Comparison of ENCODE assay signal across 8 cellular contexts in genomic region chr1:1398677-1399186, GRCh38. TPM values are rescaled to one million over a fixed set of nuclear protein-coding genes. Genes with fewer than 3 reads are reported as not detected.
DNase-seq lines count a peak whose midpoint lies in the region; ATAC-seq and TF ChIP-seq lines count a peak whose summit lies in the region.

No MANE protein-coding gene starts in this region.

- H3K4me3 ChIP-seq in Caco-2 (ENCODE audit: low read depth, low read length) = peak overlapping the region; percentile 94
- H3K4me3 ChIP-seq in RWPE2 (ENCODE audit: severe bottlenecking) = peak overlapping the region; percentile 73
- peak overlapping the region; percentile 91 to 99 (median 97) for H3K4me3 ChIP-seq in esophagus squamous epithelium
- H3K4me3 ChIP-seq in prostate gland = peak overlapping the region; percentile 92 to 96

- TF ChIP-seq CTCF in Caco-2 (IDR thresholded peaks at IDR 0.05; ENCODE audit: insufficient read depth in 1 of 2, low read depth in 1 of 2, low read length in 1 of 2, severe bottlenecking in 1 of 2, unreplicated experiment in 1 of 2) (no peak), H9 (conservative IDR thresholded peaks at IDR 0.05) (no peak), RWPE2 (IDR thresholded peaks at IDR 0.05; ENCODE audit: poor library complexity, severe bottlenecking) (no peak), esophagus squamous epithelium (IDR thresholded peaks at IDR 0.05) (no peak), prostate gland (IDR thresholded peaks at IDR 0.05) (no peak)

- intact Hi-C loops in Caco-2 (cut with micrococcal nuclease; ENCODE audit: unreplicated experiment) (loop anchor here (2.0 to 5.0 kb wide), 2 partner anchors 34 to 42 kb away; no protein-coding TSS in a partner anchor), esophagus squamous epithelium (cut with DNase I) (no loop called here), prostate gland (cut with DNase I) (loop anchor here (1.0 kb wide), 1 partner anchor 23 kb away; the partner anchor contains the start of gene AURKAIP1)

- H3K56ac ChIP-seq in H9 (ENCODE audit: insufficient read length, low read depth, low read length) = no peak overlapping the region

- H3K4ac ChIP-seq in H9 (ENCODE audit: low read depth, low read length) = no peak overlapping the region

- H3K79me2 ChIP-seq in H9 (ENCODE audit: insufficient read depth, low read length) = peaks cover 8% of the 10 kb centered on the region; the same call in 1 of the 2 replicates

- no peak overlapping the region for H3T11ph ChIP-seq in H9 (ENCODE audit: low read length)

- H3K23ac ChIP-seq in H9 (ENCODE audit: insufficient read length, low read depth, low read length) = no peak overlapping the region

- peak overlapping the region; percentile 92 for H3K4me2 ChIP-seq in H9 (ENCODE audit: insufficient read depth, insufficient read length, low read length)

- no peak overlapping the region for H2AFZ ChIP-seq in H9 (ENCODE audit: low read length)

- no peaks in the 10 kb centered on the region for H3K27me3 Mint-ChIP-seq in Caco-2 (ENCODE audit: insufficient read depth, unreplicated experiment)
- peaks cover 1% of the 10 kb centered on the region; the same call in 1 of the 2 replicates for H3K27me3 Mint-ChIP-seq in H9 (ENCODE audit: low read depth)

- no TSS peak for BruUV-seq in Caco-2 (replicated peaks; lab: Mats Ljungman, UMichigan)

- no peak overlapping the region for H2BK120ac ChIP-seq in H9 (ENCODE audit: low read depth, low read length, poor library complexity, severe bottlenecking)

- H3K4me1 ChIP-seq in Caco-2 (peaks cover 22% of the 10 kb centered on the region), H9 (ENCODE audit: insufficient read depth, low read length) (no peaks in the 10 kb centered on the region), RWPE2 (ENCODE audit: insufficient read depth, poor library complexity, severe bottlenecking) (peaks cover 4% of the 10 kb centered on the region), esophagus squamous epithelium (peaks cover 22 to 66% (median 23%) of the 10 kb centered on the region in 3 donors), prostate gland (replicated peaks) (peaks cover 15% of the 10 kb centered on the region)

- DNase-seq in Caco-2 (no peak), H9 (no peak), RWPE2 (ENCODE audit: low spot score) (no peak), esophagus squamous epithelium (lab: John Stamatoyannopoulos, UW) (no peak), prostate gland (ENCODE audit: low spot score) (no peak), LoVo (ENCODE audit: low spot score) (no peak), NCI-H748 (lab: John Stamatoyannopoulos, UW; ENCODE audit: unreplicated experiment) (no peak)

- H3K27me3 ChIP-seq in Caco-2 (replicated peaks; ENCODE audit: control insufficient read depth, insufficient read depth, low read length) = no peaks in the 10 kb centered on the region
- no peaks in the 10 kb centered on the region for H3K27me3 ChIP-seq in H9 (ENCODE audit: insufficient read depth, low read length)
- no peaks in the 10 kb centered on the region for H3K27me3 ChIP-seq in RWPE2 (ENCODE audit: insufficient read depth, poor library complexity, severe bottlenecking)
- no peaks in the 10 kb centered on the region for H3K27me3 ChIP-seq in esophagus squamous epithelium
- H3K27me3 ChIP-seq in prostate gland (replicated peaks; ENCODE audit: insufficient read depth) = no peaks in the 10 kb centered on the region

- WGBS in H9 (ENCODE audit: extremely low coverage, insufficient read length, low lambda C conversion rate) = no CpG with 5 or more reads among the region's 54 CpGs
- 0% methylated on average over 14 of the region's 54 CpGs; no CpG with 5 or more reads in 1 of the 2 donors for WGBS in esophagus squamous epithelium, 2 donors
- 0% methylated on average over 17 of the region's 54 CpGs for WGBS in prostate gland

- peaks cover 12% of the 10 kb centered on the region for H3K4me1 Mint-ChIP-seq in Caco-2 (ENCODE audit: low read depth, unreplicated experiment)
- H3K4me1 Mint-ChIP-seq in H9 = peaks cover 24 to 32% of the 10 kb centered on the region in 2 experiments

- ATAC-seq in RWPE2 (ENCODE audit: low read depth) (peak; percentile 0; the same call in 1 of the 3 replicates), HG02981 (IDR thresholded peaks at IDR 0.05; ENCODE audit: unreplicated experiment) (no peak)

- H3K36me3 ChIP-seq in Caco-2 (ENCODE audit: control insufficient read depth, insufficient read depth, low read length) (peaks cover 2% of the 10 kb centered on the region; the same call in 1 of the 2 replicates), RWPE2 (ENCODE audit: low read depth) (peaks cover 71% of the 10 kb centered on the region), esophagus squamous epithelium (peaks cover under 1 to 80% (median 34%) of the 10 kb centered on the region in 3 donors), prostate gland (peaks cover 2 to 6% of the 10 kb centered on the region in 2 donors)

- no peak overlapping the region for H2BK15ac ChIP-seq in H9 (ENCODE audit: low read depth, low read length)

- no peak overlapping the region for H2AK5ac ChIP-seq in H9 (ENCODE audit: insufficient read length, low read length)

- POLR2A ChIA-PET in Caco-2 (lab: Charles Lee) = interaction anchor here (0.9 to 1.7 kb wide), 7 partner anchors 9 to 106 kb away, joined by 4 to 16 read pairs (median 6); partner anchors contain the start of genes AURKAIP1 and VWA1

- H3K27ac Mint-ChIP-seq in Caco-2 (ENCODE audit: unreplicated experiment) (peak overlapping the region; percentile 76), H9 (peak overlapping the region; percentile 84 to 93 (median 92); a peak in 5 of 7 replicates)

- peaks cover 2% of the 10 kb centered on the region for H4K20me1 ChIP-seq in H9 (ENCODE audit: control insufficient read depth, insufficient read depth, insufficient read length)

- no peak overlapping the region for H2BK20ac ChIP-seq in H9 (ENCODE audit: low read depth, low read length, poor library complexity, severe bottlenecking)

- H2BK5ac ChIP-seq in H9 (ENCODE audit: insufficient read length, low read length) = no peak overlapping the region

- H3K79me1 ChIP-seq in H9 (ENCODE audit: insufficient read depth, low read depth, low read length, poor library complexity, severe bottlenecking) = peaks cover 12% of the 10 kb centered on the region

- H3K4me3 Mint-ChIP-seq in Caco-2 (ENCODE audit: unreplicated experiment) (peak overlapping the region; percentile 86), H9 (peak overlapping the region; percentile 90)

- H3K27ac ChIP-seq in H9 (ENCODE audit: insufficient read length, low read depth, low read length) (no peak overlapping the region), RWPE2 (ENCODE audit: poor library complexity, severe bottlenecking) (peak overlapping the region; percentile 66), esophagus squamous epithelium (peak overlapping the region; percentile 88 to 94 (median 92)), prostate gland (peak overlapping the region; percentile 73 to 79)

- H2BK12ac ChIP-seq in H9 (ENCODE audit: insufficient read length, low read depth, low read length) = no peak overlapping the region

- no peak overlapping the region for H4K8ac ChIP-seq in H9 (replicated peaks; ENCODE audit: insufficient read length, low read depth, low read length)

- H3K14ac ChIP-seq in H9 (ENCODE audit: insufficient read depth, low read length) = peak overlapping the region; percentile 95

- peak overlapping the region; percentile 59 for H3K18ac ChIP-seq in H9 (ENCODE audit: insufficient read length, low read depth, low read length)

- no peak for TF ChIP-seq POLR2A in esophagus squamous epithelium (IDR thresholded peaks at IDR 0.05)
- TF ChIP-seq POLR2A in prostate gland (IDR thresholded peaks at IDR 0.05) = no peak

- CTCF ChIA-PET in Caco-2 (lab: Charles Lee) = interaction anchor here (1.2 kb wide), 1 partner anchor 34 kb away, joined by 3 read pairs; no protein-coding TSS in a partner anchor

- peak overlapping the region; percentile 97 for H3K9ac ChIP-seq in H9 (ENCODE audit: extremely low read depth, insufficient read length, low read length)

- H4K91ac ChIP-seq in H9 (ENCODE audit: insufficient read length, low read depth, low read length) = no peak overlapping the region

- no peak overlapping the region for H4K5ac ChIP-seq in H9 (ENCODE audit: insufficient read length, low read depth, low read length)

- peaks cover 11% of the 10 kb centered on the region for H3K23me2 ChIP-seq in H9 (ENCODE audit: insufficient read length, low read depth, low read length, poor library complexity, severe bottlenecking)

- H3K9me3 Mint-ChIP-seq in Caco-2 (ENCODE audit: unreplicated experiment) (no peaks in the 10 kb centered on the region), H9 (peaks cover 0 to 2% of the 10 kb centered on the region in 2 experiments; a peak in 2 of 5 replicates)

- no peaks in the 10 kb centered on the region for H3K9me3 ChIP-seq in Caco-2
- no peaks in the 10 kb centered on the region for H3K9me3 ChIP-seq in H9 (ENCODE audit: control insufficient read depth, low read depth, low read length)
- no peaks in the 10 kb centered on the region for H3K9me3 ChIP-seq in RWPE2 (ENCODE audit: severe bottlenecking)
- no peaks in the 10 kb centered on the region for H3K9me3 ChIP-seq in esophagus squamous epithelium
- no peaks in the 10 kb centered on the region for H3K9me3 ChIP-seq in prostate gland

- H3K36me3 Mint-ChIP-seq in Caco-2 (ENCODE audit: insufficient read depth, unreplicated experiment) (peaks cover 84% of the 10 kb centered on the region), H9 (ENCODE audit: insufficient read depth in 1 of 3, low read depth in 3 of 3) (peaks cover 51 to 88% (median 70%) of the 10 kb centered on the region in 3 experiments)

RNA-seq across cellular contexts. Expression of gene CCNL2, which starts 0.4 kb away (rescaled TPM):
- 145 and 147 TPM in 2 replicates for total RNA-seq in Caco-2 (2022)
- total RNA-seq in H9 (2021) = 160 and 173 TPM in 2 replicates
- total RNA-seq in esophagus squamous epithelium = 100 to 1,000 TPM in 2 of 4 donors, 10 to 100 TPM in 2; 42.5 to 213 (median 104) TPM
- total RNA-seq in prostate gland = 100 to 1,000 TPM; 116 to 242 TPM

RNA-seq across cellular contexts. Expression of gene MRPL20, which starts 8.4 kb away (rescaled TPM):
- 109 and 110 TPM in 2 replicates for total RNA-seq in Caco-2 (2022)
- 156 and 162 TPM in 2 replicates for total RNA-seq in H9 (2021)
- total RNA-seq in esophagus squamous epithelium = 100 to 1,000 TPM in 3 of 4 donors, 10 to 100 TPM in 1; 98.0 to 157 (median 116) TPM
- total RNA-seq in prostate gland = 100 to 1,000 TPM; 143 to 174 TPM

RNA-seq across cellular contexts. Expression of gene ANKRD65, which starts 22.3 kb away (rescaled TPM):
- total RNA-seq in Caco-2 (2022) (1.6 and 3.2 TPM in 2 replicates), H9 (2021) (3.1 and 3.2 TPM in 2 replicates), esophagus squamous epithelium (10 to 100 TPM in 2 of 4 donors, 1 to 10 TPM in 2; 4.7 to 28.3 (median 14.4) TPM), prostate gland (10 to 100 TPM; 33.7 to 34.9 TPM)

RNA-seq across cellular contexts. Expression of gene AURKAIP1, which starts 23.7 kb away (rescaled TPM):
- 187 and 200 TPM in 2 replicates for total RNA-seq in Caco-2 (2022)
- 196 and 209 TPM in 2 replicates for total RNA-seq in H9 (2021)
- 100 to 1,000 TPM in 3 of 4 donors, 10 to 100 TPM in 1; 92.7 to 134 (median 123) TPM for total RNA-seq in esophagus squamous epithelium
- total RNA-seq in prostate gland = 100 to 1,000 TPM; 152 to 161 TPM

RNA-seq across cellular contexts. Expression of gene VWA1, which starts 36.8 kb away (rescaled TPM):
- total RNA-seq in Caco-2 (2022) = 73.7 and 74.7 TPM in 2 replicates
- total RNA-seq in H9 (2021) = 55.6 and 57.1 TPM in 2 replicates
- total RNA-seq in esophagus squamous epithelium = 10 to 100 TPM; 20.0 to 55.0 (median 34.6) TPM
- total RNA-seq in prostate gland = 100 to 1,000 TPM; 191 to 227 TPM
